Comparison of ENCODE assay signal across 15 cellular contexts in genomic region chr2:9595746-9596145, GRCh38. TPM values are rescaled to one million over a fixed set of nuclear protein-coding genes. Genes with fewer than 3 reads are reported as not detected.
DNase-seq lines count a peak whose midpoint lies in the region; ATAC-seq and TF ChIP-seq lines count a peak whose summit lies in the region.
"Had no signal": no experiment of that assay in that cellular context is flagged by ENCODE, and none has a peak within 500 bp of the region (broad histone marks: within the 10 kb centered on the region; RNA-seq: fewer than 3 reads in every experiment).

No MANE protein-coding gene starts in this region.

- CTCF ChIA-PET in activated naive CD4-positive, alpha-beta T cell treated with anti-CD3 and anti-CD28 coated beads for 36 hours (lab: Charles Lee): interaction anchor here (0.5 to 0.7 kb wide), 2 partner anchors 61 to 391 kb away, joined by 5 to 7 read pairs; no protein-coding TSS in a partner anchor
- CTCF ChIA-PET in activated naive CD4-positive, alpha-beta T cell treated with anti-CD3 and anti-CD28 coated beads, Interleukin-2, amount 10 ng/mL, durations not matched to agents 7 days and 5 days (lab: Charles Lee): interaction anchor here (0.7 to 1.1 kb wide), 3 partner anchors 10 to 203 kb away, joined by 3 read pairs; no protein-coding TSS in a partner anchor
- CTCF ChIA-PET in T-cell (lab: Charles Lee): interaction anchor here in 1 of 2 donors (0.7 to 1.1 kb wide), 3 partner anchors 26 to 40 kb away, joined by 3 to 4 read pairs (median 3); no protein-coding TSS in a partner anchor

- intact Hi-C loops in activated naive CD4-positive, alpha-beta T cell treated with anti-CD3 and anti-CD28 coated beads for 36 hours (cut with micrococcal nuclease): loop anchor here (2.0 kb wide), 2 partner anchors 143 to 157 kb away; no protein-coding TSS in a partner anchor

- peaks cover 12% of the 10 kb centered on the region for H3K9me3 Mint-ChIP-seq in activated naive CD4-positive, alpha-beta T cell treated with anti-CD3 and anti-CD28 coated beads for 36 hours
- H3K9me3 Mint-ChIP-seq in activated naive CD4-positive, alpha-beta T cell treated with anti-CD3 and anti-CD28 coated beads, Interleukin-2, amount 10 ng/mL, durations not matched to agents 7 days and 5 days: peaks cover 9% of the 10 kb centered on the region
- H3K9me3 Mint-ChIP-seq in T-cell: peaks cover 4 to 10% (median 9%) of the 10 kb centered on the region in 3 donors
- H3K9me3 Mint-ChIP-seq in stimulated activated memory B cell treated with anti-CD40 and anti-IgM and Interleukin-4, amounts not matched to agents 10 μg/mL and 1 μg/mL and 100 μg/mL, for 72 hours: peaks cover 4% of the 10 kb centered on the region

- peaks cover 20 to 43% (median 28%) of the 10 kb centered on the region in 4 donors for H3K4me1 ChIP-seq in upper lobe of left lung

- H3K36me3 ChIP-seq in upper lobe of left lung: peaks cover 0 to 31% (median 5%) of the 10 kb centered on the region in 4 donors

- 68 to 71% methylated on average over 2 of the region's 2 CpGs for WGBS in upper lobe of left lung, 2 donors

- H3K4me3 Mint-ChIP-seq in activated naive CD4-positive, alpha-beta T cell treated with anti-CD3 and anti-CD28 coated beads for 36 hours: peak overlapping the region; percentile 25
- H3K4me3 Mint-ChIP-seq in activated naive CD4-positive, alpha-beta T cell treated with anti-CD3 and anti-CD28 coated beads, Interleukin-2, amount 10 ng/mL, durations not matched to agents 7 days and 5 days: no peak overlapping the region
- peak overlapping the region; percentile 52 to 72 (median 52) for H3K4me3 Mint-ChIP-seq in T-cell
- H3K4me3 Mint-ChIP-seq in stimulated activated memory B cell treated with anti-CD40 and anti-IgM and Interleukin-4, amounts not matched to agents 10 μg/mL and 1 μg/mL and 100 μg/mL, for 72 hours: no peak overlapping the region

- H3K27ac ChIP-seq in epithelial cell of prostate (peak overlapping the region; percentile 44), upper lobe of left lung (no peak overlapping the region)

- H3K4me1 Mint-ChIP-seq in activated naive CD4-positive, alpha-beta T cell treated with anti-CD3 and anti-CD28 coated beads for 36 hours (ENCODE audit: low read depth): peaks cover 73% of the 10 kb centered on the region
- peaks cover 44% of the 10 kb centered on the region for H3K4me1 Mint-ChIP-seq in activated naive CD4-positive, alpha-beta T cell treated with anti-CD3 and anti-CD28 coated beads, Interleukin-2, amount 10 ng/mL, durations not matched to agents 7 days and 5 days
- peaks cover 43 to 65% (median 52%) of the 10 kb centered on the region in 3 donors for H3K4me1 Mint-ChIP-seq in T-cell
- peaks cover 35% of the 10 kb centered on the region for H3K4me1 Mint-ChIP-seq in stimulated activated memory B cell treated with anti-CD40 and anti-IgM and Interleukin-4, amounts not matched to agents 10 μg/mL and 1 μg/mL and 100 μg/mL, for 72 hours

- no peak for DNase-seq in activated naive CD4-positive, alpha-beta T cell treated with anti-CD3 and anti-CD28 coated beads for 36 hours
- no peak for DNase-seq in activated naive CD4-positive, alpha-beta T cell treated with anti-CD3 and anti-CD28 coated beads, Interleukin-2, amount 10 ng/mL, durations not matched to agents 7 days and 5 days
- DNase-seq in T-cell (no peak), epithelial cell of prostate (ENCODE audit: low read depth, low spot score) (no peak), occipital lobe (lab: John Stamatoyannopoulos, UW) (no peak), upper lobe of left lung (no peak)
- no peak for DNase-seq in stimulated activated CD4-positive, alpha-beta T cell treated with anti-CD3 and anti-CD28 coated beads, Interleukin-4, amount 100 ng/mL, for 1 hour
- DNase-seq: activated CD4-positive, CD25-positive, alpha-beta regulatory T cell; naive thymus-derived CD8-positive, alpha-beta T cell; NCI-H187; NCI-H524; retina; stimulated activated CD4-positive, alpha-beta T cell treated with anti-CD3 and anti-CD28 coated beads, Interleukin-1b, Interleukin-23, amount 100 ng/mL, for 48 hours; transverse colon had no signal

- POLR2A ChIA-PET in T-cell (lab: Charles Lee): interaction anchor here (0.6 to 3.4 kb wide), 3 partner anchors 13 to 215 kb away, joined by 3 to 18 read pairs (median 7); no protein-coding TSS in a partner anchor

- peaks cover 32% of the 10 kb centered on the region for H3K36me3 Mint-ChIP-seq in activated naive CD4-positive, alpha-beta T cell treated with anti-CD3 and anti-CD28 coated beads for 36 hours (ENCODE audit: low read depth)
- H3K36me3 Mint-ChIP-seq in activated naive CD4-positive, alpha-beta T cell treated with anti-CD3 and anti-CD28 coated beads, Interleukin-2, amount 10 ng/mL, durations not matched to agents 7 days and 5 days: peaks cover 54% of the 10 kb centered on the region
- H3K36me3 Mint-ChIP-seq in T-cell: peaks cover 35% of the 10 kb centered on the region
- H3K36me3 Mint-ChIP-seq in stimulated activated memory B cell treated with anti-CD40 and anti-IgM and Interleukin-4, amounts not matched to agents 10 μg/mL and 1 μg/mL and 100 μg/mL, for 72 hours: peaks cover 43% of the 10 kb centered on the region

- no peak overlapping the region for H3K4me3 ChIP-seq in upper lobe of left lung
- H3K4me3 ChIP-seq: transverse colon had no signal

- no peak for TF ChIP-seq POLR2A in upper lobe of left lung (IDR thresholded peaks at IDR 0.05)

- no peaks in the 10 kb centered on the region for H3K27me3 ChIP-seq in upper lobe of left lung
- H3K27me3 ChIP-seq: transverse colon had no signal

- TF ChIP-seq EP300 in upper lobe of left lung (IDR thresholded peaks at IDR 0.05): no peak

- TF ChIP-seq CTCF in upper lobe of left lung (IDR thresholded peaks at IDR 0.05): no peak

- H3K27ac Mint-ChIP-seq in activated naive CD4-positive, alpha-beta T cell treated with anti-CD3 and anti-CD28 coated beads for 36 hours: peak overlapping the region; percentile 32
- no peak overlapping the region for H3K27ac Mint-ChIP-seq in activated naive CD4-positive, alpha-beta T cell treated with anti-CD3 and anti-CD28 coated beads, Interleukin-2, amount 10 ng/mL, durations not matched to agents 7 days and 5 days
- H3K27ac Mint-ChIP-seq in T-cell: peak overlapping the region; percentile 79 to 83
- H3K27ac Mint-ChIP-seq in stimulated activated memory B cell treated with anti-CD40 and anti-IgM and Interleukin-4, amounts not matched to agents 10 μg/mL and 1 μg/mL and 100 μg/mL, for 72 hours: peak overlapping the region; percentile 11

- ATAC-seq in T-cell (replicated peaks in 1 of 4) (peak in 1 of 4 experiments; percentile 16), upper lobe of left lung (ENCODE audit: low FRiP score in 2 of 2) (no peak)
- no peak for ATAC-seq in stimulated activated memory B cell treated with anti-CD40 and anti-IgM and Interleukin-4, amounts not matched to agents 10 μg/mL and 1 μg/mL and 100 μg/mL, for 72 hours
- ATAC-seq: naive thymus-derived CD8-positive, alpha-beta T cell had no signal

- no peaks in the 10 kb centered on the region for H3K27me3 Mint-ChIP-seq in activated naive CD4-positive, alpha-beta T cell treated with anti-CD3 and anti-CD28 coated beads for 36 hours (ENCODE audit: low read depth)
- no peaks in the 10 kb centered on the region for H3K27me3 Mint-ChIP-seq in activated naive CD4-positive, alpha-beta T cell treated with anti-CD3 and anti-CD28 coated beads, Interleukin-2, amount 10 ng/mL, durations not matched to agents 7 days and 5 days
- no peaks in the 10 kb centered on the region for H3K27me3 Mint-ChIP-seq in T-cell
- H3K27me3 Mint-ChIP-seq in stimulated activated memory B cell treated with anti-CD40 and anti-IgM and Interleukin-4, amounts not matched to agents 10 μg/mL and 1 μg/mL and 100 μg/mL, for 72 hours: no peaks in the 10 kb centered on the region
- H3K27me3 Mint-ChIP-seq: naive thymus-derived CD8-positive, alpha-beta T cell had no signal

- peaks cover 3 to 14% (median 7%) of the 10 kb centered on the region in 4 donors for H3K9me3 ChIP-seq in upper lobe of left lung

RNA-seq across cellular contexts. Expression of gene YWHAQ, which starts 35.1 kb away (rescaled TPM):
- total RNA-seq in activated naive CD4-positive, alpha-beta T cell treated with anti-CD3 and anti-CD28 coated beads for 36 hours: 100 to 1,000 TPM; 248 to 261 TPM
- 100 to 1,000 TPM; 104 to 141 (median 139) TPM for total RNA-seq in T-cell
- 535 TPM for total RNA-seq in occipital lobe
- total RNA-seq in upper lobe of left lung: 100 to 1,000 TPM in 4 of 6 donors, 10 to 100 TPM in 2; 67.1 to 223 (median 176) TPM

RNA-seq across cellular contexts. Expression of gene ADAM17, which starts 40.1 kb away (rescaled TPM):
- 10 to 100 TPM; 10.5 to 11.0 TPM for total RNA-seq in activated naive CD4-positive, alpha-beta T cell treated with anti-CD3 and anti-CD28 coated beads for 36 hours
- total RNA-seq in T-cell (10 to 100 TPM; 26.5 to 34.5 (median 29.5) TPM), occipital lobe (31.2 TPM), upper lobe of left lung (10 to 100 TPM; 59.7 to 71.0 (median 66.3) TPM)

Comparison
In these comparisons a context has a peak if more than half of its experiments do, and no peak if none do; other contexts are left out.
1. H3K4me3 Mint-ChIP-seq: peak in activated naive CD4-positive, alpha-beta T cell treated with anti-CD3 and anti-CD28 coated beads for 36 hours (single experiment) and T-cell (3 of 3); none in activated naive CD4-positive, alpha-beta T cell treated with anti-CD3 and anti-CD28 coated beads, Interleukin-2, amount 10 ng/mL, durations not matched to agents 7 days and 5 days (single experiment) and stimulated activated memory B cell treated with anti-CD40 and anti-IgM and Interleukin-4, amounts not matched to agents 10 μg/mL and 1 μg/mL and 100 μg/mL, for 72 hours (single experiment).